In genomic region chr12:120938496-120938895, GRCh38 we compare ENCODE assay signal across 22 cellular contexts. TPM values are rescaled to one million over a fixed set of nuclear protein-coding genes. Genes with fewer than 3 reads are reported as not detected.
DNase-seq lines count a peak whose midpoint lies in the region; ATAC-seq, FAIRE-seq and TF ChIP-seq lines count a peak whose summit lies in the region.
"Had no signal": no experiment of that assay in that cellular context is flagged by ENCODE, and none has a peak within 500 bp of the region (broad histone marks: within the 10 kb centered on the region; RNA-seq: fewer than 3 reads in every experiment).

No MANE protein-coding gene starts in this region.

- H3K9me3 ChIP-seq in HEK293 (ENCODE audit: control insufficient read depth, insufficient read depth, low read depth, low read length), result no peaks in the 10 kb centered on the region
- no peaks in the 10 kb centered on the region for H3K9me3 ChIP-seq in K562 (replicated peaks; ENCODE audit: control insufficient read depth, insufficient read depth, low read depth, low read length)
- no peaks in the 10 kb centered on the region for H3K9me3 ChIP-seq in trophoblast cell (ENCODE audit: insufficient read depth, low read depth, low read length)
- H3K9me3 ChIP-seq: Caco-2 had no signal

- no peak overlapping the region for H3K4ac ChIP-seq in trophoblast cell (ENCODE audit: low read depth, low read length)

- no peak for ATAC-seq in K562
- ATAC-seq in GM18873 (IDR thresholded peaks at IDR 0.05; ENCODE audit: low FRiP score, unreplicated experiment), result no peak
- no peak for ATAC-seq in HG03280 (IDR thresholded peaks at IDR 0.05; ENCODE audit: unreplicated experiment)
- ATAC-seq: CD8-positive, alpha-beta T cell had no signal

- H3K9ac ChIP-seq in K562 (ENCODE audit: insufficient read depth in 1 of 2, low read depth in 2 of 2, low read length in 2 of 2) (no peak overlapping the region), trophoblast cell (ENCODE audit: low read length) (no peak overlapping the region)
- H3K9ac ChIP-seq: GM23248 had no signal

- no peak overlapping the region for H3K4me3 ChIP-seq in HEK293 (ENCODE audit: low read depth, low read length)
- no peak overlapping the region for H3K4me3 ChIP-seq in K562
- no peak overlapping the region for H3K4me3 ChIP-seq in trophoblast cell (ENCODE audit: low read depth, low read length)
- H3K4me3 ChIP-seq: GM23248 had no signal

- H4K91ac ChIP-seq in trophoblast cell (ENCODE audit: low read depth, low read length), result no peak overlapping the region

- no peak overlapping the region for H3K23ac ChIP-seq in trophoblast cell (ENCODE audit: low read length)

- H2BK120ac ChIP-seq in trophoblast cell (ENCODE audit: insufficient read depth, low read length, poor library complexity), result no peak overlapping the region

- H3K18ac ChIP-seq in trophoblast cell (ENCODE audit: low read length), result no peak overlapping the region

- CTCF ChIA-PET in HEK293 (lab: Yijun Ruan, JAX) (no interaction called here), K562 (lab: Yijun Ruan, JAX; ENCODE audit: low intra/inter-chr PET ratio) (no interaction called here)

- H3K27me3 ChIP-seq in K562 (ENCODE audit: control insufficient read depth in 2 of 2, insufficient read depth in 2 of 2, low read length in 2 of 2) (peaks cover 5 to 7% of the 10 kb centered on the region in 2 experiments; a peak in 1 of 5 replicates), trophoblast cell (ENCODE audit: insufficient read depth, low read length) (no peaks in the 10 kb centered on the region)

- no peak for TF ChIP-seq CTCF in HEK293 (tag by site-specific recombination; IDR thresholded peaks at IDR 0.05)
- TF ChIP-seq CTCF in K562 (IDR thresholded peaks at IDR 0.05 in 2 of 3, conservative IDR thresholded peaks at IDR 0.05 in 1 of 3; ENCODE audit: insufficient read depth in 2 of 3, low read depth in 1 of 3, low read length in 3 of 3), result no peak

- H4K20me1 ChIP-seq in K562 (replicated peaks; ENCODE audit: control insufficient read depth, insufficient read depth, low read length), result no peaks in the 10 kb centered on the region

- DNase-seq in K562 (ENCODE audit: extremely low read depth in 1 of 4, low spot score in 3 of 4) (no peak), trophoblast cell (peak; percentile 47 to 81), germinal center (ENCODE audit: low spot score) (no peak)
- DNase-seq: Caco-2; CD4-positive, CD25-positive, alpha-beta regulatory T cell; CD8-positive, alpha-beta T cell; DMS153; DND-41; GM23248; H7; HCEC 1CT had no signal

- 23% methylated on average over 3 of the region's 3 CpGs for WGBS in K562 (ENCODE audit: insufficient coverage, low coverage, missing lambda C conversion rate)
- WGBS in trophoblast cell (ENCODE audit: extremely low coverage, insufficient coverage, insufficient read length), result no CpG with 5 or more reads among the region's 3 CpGs

- H2AFZ ChIP-seq in K562 (ENCODE audit: low read depth, low read length) (no peak overlapping the region), trophoblast cell (ENCODE audit: insufficient read depth, low read length, poor library complexity) (no peak overlapping the region)
- H2AFZ ChIP-seq: GM23248 had no signal

- intact Hi-C loops in K562 (cut with micrococcal nuclease), result no loop called here

- TF ChIP-seq RAD21 in K562 (CRISPR knock-in tag; conservative IDR thresholded peaks at IDR 0.05 in 1 of 2, IDR thresholded peaks at IDR 0.05 in 1 of 2), result no peak

- H3K4me2 ChIP-seq in K562 (ENCODE audit: insufficient read depth, low read length), result no peak overlapping the region
- no peak overlapping the region for H3K4me2 ChIP-seq in trophoblast cell (ENCODE audit: low read length)

- no peak overlapping the region for H2BK12ac ChIP-seq in trophoblast cell (ENCODE audit: low read length)

- H3K9me1 ChIP-seq in K562 (ENCODE audit: control insufficient read depth, insufficient read depth, low read length), result no peaks in the 10 kb centered on the region

- TF ChIP-seq POLR2A in K562 (conservative IDR thresholded peaks at IDR 0.05), result no peak

- no peak overlapping the region for H4K12ac ChIP-seq in trophoblast cell (ENCODE audit: low read depth, low read length)

- POLR2A ChIA-PET in HEK293 (lab: Yijun Ruan, JAX) (interaction anchor here (0.6 kb wide), 1 partner anchor 33 kb away, joined by 4 read pairs; no protein-coding TSS in a partner anchor), K562 (lab: Yijun Ruan, JAX) (interaction anchor here (0.7 to 2.2 kb wide), 2 partner anchors 25 to 344 kb away, joined by 4 to 5 read pairs; no protein-coding TSS in a partner anchor)

- no peaks in the 10 kb centered on the region for H3K79me2 ChIP-seq in K562 (ENCODE audit: control insufficient read depth, insufficient read depth, low read length)
- H3K79me2 ChIP-seq in trophoblast cell (ENCODE audit: control insufficient read depth, insufficient read depth, low read length, poor library complexity), result no peaks in the 10 kb centered on the region

- H2BK5ac ChIP-seq in trophoblast cell (ENCODE audit: low read depth, low read length, poor library complexity), result no peak overlapping the region

- no TSS peak for BruUV-seq in K562 (replicated peaks; lab: Mats Ljungman, UMichigan)

- H3K14ac ChIP-seq in trophoblast cell (ENCODE audit: low read length), result no peak overlapping the region

- TF ChIP-seq EP300 in K562 (IDR thresholded peaks at IDR 0.05; ENCODE audit: low read length), result no peak

- H4K8ac ChIP-seq in trophoblast cell (ENCODE audit: low read depth, low read length), result no peak overlapping the region

- H2AK5ac ChIP-seq in trophoblast cell (ENCODE audit: low read length), result no peak overlapping the region

- in situ Hi-C loops in K562 (cut with MboI), result no loop called here

- H3K4me1 ChIP-seq in HEK293 (ENCODE audit: control insufficient read depth, insufficient read depth, low read length) (no peaks in the 10 kb centered on the region), K562 (replicated peaks in 1 of 2; ENCODE audit: control insufficient read depth in 2 of 2, insufficient read depth in 2 of 2, low read length in 2 of 2) (peaks cover 0 to 6% of the 10 kb centered on the region in 2 experiments; a peak in 1 of 5 replicates), trophoblast cell (ENCODE audit: control insufficient read depth in 1 of 2, insufficient read depth in 2 of 2, low read length in 2 of 2) (peaks cover 0 to 3% of the 10 kb centered on the region in 2 experiments)

- H3K36me3 ChIP-seq in HEK293 (ENCODE audit: control insufficient read depth in 2 of 2, insufficient read depth in 1 of 2, low read length in 2 of 2) (no peaks in the 10 kb centered on the region), K562 (ENCODE audit: control insufficient read depth, insufficient read depth, low read length) (no peaks in the 10 kb centered on the region), trophoblast cell (ENCODE audit: control insufficient read depth in 1 of 2, insufficient read depth in 2 of 2, low read length in 2 of 2) (no peaks in the 10 kb centered on the region)

- no peak for FAIRE-seq in K562 (lab: Jason Lieb, UNC)
- FAIRE-seq: G401.6, GM12892, GM19239, H1 had no signal

- H3K27ac ChIP-seq in HEK293 (ENCODE audit: extremely low read depth, low read depth, low read length) (no peak overlapping the region), K562 (ENCODE audit: extremely low read depth, low read depth, low read length) (no peak overlapping the region), trophoblast cell (ENCODE audit: low read depth, low read length) (no peak overlapping the region)
- H3K27ac ChIP-seq: C4-2B, GM23248 had no signal

- H3K79me1 ChIP-seq in trophoblast cell (ENCODE audit: low read length), result no peaks in the 10 kb centered on the region

TF ChIP-seq in HEK293, 187 proteins besides CTCF, POLR2A, EP300 and RAD21 (continues in another document):
- peak; percentile 86 for TF ChIP-seq ZNF146 (tag by site-specific recombination; IDR thresholded peaks at IDR 0.05)

TF ChIP-seq in K562, 482 proteins besides CTCF, POLR2A, EP300 and RAD21 (continues in another document):
- TF ChIP-seq ZNF184 (CRISPR knock-in tag; IDR thresholded peaks at IDR 0.05), result no peak

RNA-seq across cellular contexts. Expression of gene SPPL3, which starts 34.3 kb away (rescaled TPM):
- 25.1 and 48.4 TPM in 2 replicates for total RNA-seq in K562 (2011; cell fraction: chromatin; rRNA removed; ENCODE audit: low replicate concordance)
- 15.8 and 16.1 TPM in 2 replicates for total RNA-seq in K562 (2011; cell fraction: nucleolus; rRNA removed)
- total RNA-seq in K562 (2011; cell fraction: nucleoplasm; rRNA removed), result 39.8 and 62.4 TPM in 2 replicates
- 2.9 and 4.2 TPM in 2 replicates for total RNA-seq in K562 (2014; rRNA removed)
- total RNA-seq in K562 (2014; rRNA removed; fragmentation: Illumina TruSeq; extraction: Trizol), result 7.1 and 8.3 TPM in 2 replicates
- total RNA-seq in K562 (2015; rRNA removed; fragmentation: Illumina TruSeq; extraction: Trizol), result 6.9 and 7.4 TPM in 2 replicates
- 21.6 and 23.8 TPM in 2 replicates for total RNA-seq in K562 (2021)
- 6.4 and 7.4 TPM in 2 replicates for polyA plus RNA-seq in K562 (2011; rRNA removed)
- 10.3 and 12.7 TPM in 2 replicates for polyA plus RNA-seq in K562 (2011; cell fraction: cytosol; rRNA removed)
- 7.9 and 10.3 TPM in 2 replicates for polyA plus RNA-seq in K562 (2011; cell fraction: nucleus; rRNA removed)
- polyA plus RNA-seq in K562 (2012), result 9.3 and 23.9 TPM in 2 replicates
- polyA plus RNA-seq in K562 (2014; fragmentation: Illumina TruSeq; extraction: Trizol), result 28.6 and 32.1 TPM in 2 replicates
- polyA plus RNA-seq in K562 (2014; fragmentation: Nextera tagmentation; extraction: Ambion mirVana), result 1 to 10 TPM; 3.8 to 5.3 TPM
- polyA plus RNA-seq in K562 (2014; rRNA removed), result 6.2 and 6.6 TPM in 2 replicates
- 13.7 and 19.4 TPM in 2 replicates for polyA minus RNA-seq in K562 (2011; rRNA and poly(A)+ RNA removed)
- polyA minus RNA-seq in K562 (2011; cell fraction: cytosol; rRNA and poly(A)+ RNA removed), result 14.9 and 19.3 TPM in 2 replicates
- 6.1 and 6.2 TPM in 2 replicates for polyA minus RNA-seq in K562 (2011; cell fraction: nucleus; rRNA and poly(A)+ RNA removed)
- 56.6 and 57.3 TPM in 2 replicates for polyA plus RNA-seq in trophoblast cell (2013)

RNA-seq across cellular contexts. Expression of gene HNF1A, which starts 39.8 kb away (rescaled TPM):
- total RNA-seq in K562 (2011; cell fraction: chromatin; rRNA removed; ENCODE audit: low replicate concordance), result not detected in 2 replicates
- total RNA-seq in K562 (2011; cell fraction: nucleolus; rRNA removed), result 0.17 TPM in 1 of 2 replicates, not detected in the other
- total RNA-seq in K562 (2011; cell fraction: nucleoplasm; rRNA removed), result not detected in 2 replicates
- total RNA-seq in K562 (2014; rRNA removed) (not detected in 2 replicates), K562 (2014; rRNA removed; fragmentation: Illumina TruSeq; extraction: Trizol) (not detected in 2 replicates), K562 (2015; rRNA removed; fragmentation: Illumina TruSeq; extraction: Trizol) (not detected in 2 replicates), K562 (2021) (not detected in 2 replicates)
- polyA plus RNA-seq in K562 (2011; rRNA removed) (not detected in 2 replicates), K562 (2014; fragmentation: Illumina TruSeq; extraction: Trizol) (not detected in 2 replicates), K562 (2014; fragmentation: Nextera tagmentation; extraction: Ambion mirVana) (not detected), K562 (2014; rRNA removed) (not detected in 2 replicates)
- polyA plus RNA-seq in K562 (2011; cell fraction: cytosol; rRNA removed), result 0.03 TPM in 1 of 2 replicates, not detected in the other
- not detected in 2 replicates for polyA plus RNA-seq in K562 (2011; cell fraction: nucleus; rRNA removed)
- polyA plus RNA-seq in K562 (2012), result 0.03 TPM in 1 of 2 replicates, not detected in the other
- not detected in 2 replicates for polyA minus RNA-seq in K562 (2011; rRNA and poly(A)+ RNA removed)
- polyA minus RNA-seq in K562 (2011; cell fraction: cytosol; rRNA and poly(A)+ RNA removed), result not detected in 2 replicates
- polyA minus RNA-seq in K562 (2011; cell fraction: nucleus; rRNA and poly(A)+ RNA removed), result not detected in 2 replicates
- not detected in 2 replicates for polyA plus RNA-seq in trophoblast cell (2013)
- total RNA-seq: A172; A673; CD4-positive, CD25-positive, alpha-beta regulatory T cell; CD8-positive, alpha-beta T cell; GM23248; H1; H7 had no signal
- polyA plus RNA-seq: BJ; CD4-positive, CD25-positive, alpha-beta regulatory T cell; GM23248; H1 had no signal

Comparison
In these comparisons a context has a peak if more than half of its experiments do, and no peak if none do; other contexts are left out.
1. DNase-seq: peak in trophoblast cell (2 of 2); none in K562 (0 of 4) and germinal center (single experiment).
2. Of the 44 proteins assayed by ChIP-seq in both K562 and HEK293: peak only in K562: none; only in HEK293: none; in both: ZNF146; in neither: 43.